8 cellular contexts compared by ENCODE assay signal in genomic region chr1:167797005-167797404, GRCh38.
DNase-seq lines count a peak whose midpoint lies in the region; ATAC-seq and TF ChIP-seq lines count a peak whose summit lies in the region.

No MANE protein-coding gene starts in this region.

- H4K20me1 ChIP-seq in MM.1S (ENCODE audit: insufficient read depth, low read length): no peaks in the 10 kb centered on the region

- peaks cover 16 to 65% (median 48%) of the 10 kb centered on the region in 3 donors for H3K4me1 ChIP-seq in esophagus squamous epithelium
- H3K4me1 ChIP-seq in MM.1S (ENCODE audit: low read length): no peaks in the 10 kb centered on the region

- H3K4me3 ChIP-seq in esophagus squamous epithelium (peak overlapping the region in 1 of 4 donors; percentile 43), MM.1S (ENCODE audit: low read length) (no peak overlapping the region)

- no peak for TF ChIP-seq POLR2A in esophagus squamous epithelium (IDR thresholded peaks at IDR 0.05)

- H3K4me2 ChIP-seq in MM.1S (ENCODE audit: low read depth, low read length): no peak overlapping the region

- no peaks in the 10 kb centered on the region for H3K79me2 ChIP-seq in MM.1S (ENCODE audit: low read length)

- DNase-seq in H4 (ENCODE audit: low spot score) (peak; percentile 95), RWPE1 (ENCODE audit: low spot score) (peak; percentile 87), esophagus squamous epithelium (lab: John Stamatoyannopoulos, UW) (no peak), myocyte (ENCODE audit: low read depth) (peak; percentile 89), MM.1S (no peak), NCI-H748 (lab: John Stamatoyannopoulos, UW; ENCODE audit: unreplicated experiment) (no peak)

- H3K9me3 ChIP-seq in esophagus squamous epithelium (no peaks in the 10 kb centered on the region), MM.1S (replicated peaks; ENCODE audit: insufficient read depth, low read length) (no peaks in the 10 kb centered on the region)

- TF ChIP-seq CTCF in RWPE1 (conservative IDR thresholded peaks at IDR 0.05; ENCODE audit: low read depth) (no peak; the same call in 1 of the 2 replicates), esophagus squamous epithelium (IDR thresholded peaks at IDR 0.05) (no peak), MM.1S (IDR thresholded peaks at IDR 0.05; ENCODE audit: low read length) (no peak)

- CTCF ChIA-PET in RWPE1 (lab: Yijun Ruan, JAX): interaction anchor here (1.2 kb wide), 1 partner anchor 82 kb away, joined by 4 read pairs; no protein-coding TSS in a partner anchor

- intact Hi-C loops in esophagus squamous epithelium (cut with DNase I): no loop called here

- 0 to 6% methylated on average over 2 of the region's 2 CpGs for WGBS in esophagus squamous epithelium, 2 donors

- H2AFZ ChIP-seq in MM.1S (ENCODE audit: low read length): no peak overlapping the region

- H3K27me3 ChIP-seq in esophagus squamous epithelium (no peaks in the 10 kb centered on the region), MM.1S (replicated peaks; ENCODE audit: insufficient read depth, low read length) (no peaks in the 10 kb centered on the region)

- H3K9ac ChIP-seq in MM.1S (ENCODE audit: low read length): no peak overlapping the region

- H3K9me2 ChIP-seq in MM.1S (replicated peaks; ENCODE audit: insufficient read depth, low read length): no peaks in the 10 kb centered on the region

- POLR2A ChIA-PET in RWPE1 (lab: Yijun Ruan, JAX; ENCODE audit: low non-redundant PET): no interaction called here

- peak overlapping the region; percentile 97 for H3K27ac ChIP-seq in RWPE1
- peak overlapping the region; percentile 60 to 88 (median 82) for H3K27ac ChIP-seq in esophagus squamous epithelium
- no peak overlapping the region for H3K27ac ChIP-seq in MM.1S (ENCODE audit: low read length)

- no peaks in the 10 kb centered on the region for H3F3A ChIP-seq in MM.1S (ENCODE audit: insufficient read depth, low read length)

- ATAC-seq in GM21360 (IDR thresholded peaks at IDR 0.05; ENCODE audit: unreplicated experiment) (no peak), GM18868 (IDR thresholded peaks at IDR 0.05; ENCODE audit: unreplicated experiment) (no peak)

- H3K36me3 ChIP-seq in esophagus squamous epithelium: no peaks in the 10 kb centered on the region
- no peaks in the 10 kb centered on the region for H3K36me3 ChIP-seq in MM.1S (replicated peaks; ENCODE audit: insufficient read depth, low read length)

Comparison
In these comparisons a context has a peak if more than half of its experiments do, and no peak if none do; other contexts are left out.
1. DNase-seq: peak in H4 (single experiment), RWPE1 (single experiment) and myocyte (single experiment); none in esophagus squamous epithelium (single experiment), MM.1S (single experiment) and NCI-H748 (single experiment).